ENCODE assay signal across 24 cellular contexts in the genomic region with DNA sequence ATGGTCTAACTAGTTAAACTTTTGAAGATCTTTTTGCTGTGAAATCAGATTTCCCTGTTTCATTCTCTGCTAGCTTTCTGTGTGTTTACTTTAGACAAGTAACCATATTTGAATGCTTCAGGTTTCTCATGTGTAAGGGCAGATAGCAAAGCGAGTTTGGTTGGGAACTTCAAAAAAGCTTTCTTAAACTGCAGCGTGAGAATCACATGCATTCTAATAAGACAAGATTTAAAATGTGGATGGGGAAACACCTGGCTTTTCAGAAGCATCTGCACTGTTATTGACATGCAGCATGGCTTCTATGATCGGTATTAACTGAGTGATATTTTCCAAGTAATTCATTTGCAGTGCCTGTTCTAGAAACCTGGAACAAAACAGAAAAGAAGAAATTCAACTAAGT.
A peak's percentile ranks its signal among the peaks of the same experiment; 100 is the strongest.
DNase-seq lines count a peak whose midpoint lies in the region; ATAC-seq and TF ChIP-seq lines count a peak whose summit lies in the region.
"Had no signal": no experiment of that assay in that cellular context is flagged by ENCODE, and none has a peak within 500 bp of the region (broad histone marks: within the 10 kb centered on the region; RNA-seq: fewer than 3 reads in every experiment).

No MANE protein-coding gene starts in this region.

- no peaks in the 10 kb centered on the region for H3K79me2 ChIP-seq in OCI-LY3 (ENCODE audit: low read length)

- H3K27me3 ChIP-seq in OCI-LY3 (ENCODE audit: low read depth, low read length) (no peaks in the 10 kb centered on the region), SJCRH30 (no peaks in the 10 kb centered on the region)
- H3K27me3 ChIP-seq: ascending aorta, gastrocnemius medialis, pancreas, thyroid gland had no signal

- H3K9me3 Mint-ChIP-seq in activated naive CD4-positive, alpha-beta T cell treated with anti-CD3 and anti-CD28 coated beads, Interleukin-2, amount 50 U/mL, for 72 hours = no peaks in the 10 kb centered on the region
- H3K9me3 Mint-ChIP-seq: activated CD4-positive, alpha-beta memory T cell treated with anti-CD3 and anti-CD28 coated beads for 36 hours; CD8-positive, alpha-beta T cell had no signal

- H3K4me1 ChIP-seq in OCI-LY3 (ENCODE audit: low read length) (peaks cover 37% of the 10 kb centered on the region), SJCRH30 (no peaks in the 10 kb centered on the region)
- H3K4me1 ChIP-seq: ascending aorta, gastrocnemius medialis, pancreas, thyroid gland had no signal

- no peak overlapping the region for H3K27ac Mint-ChIP-seq in activated naive CD4-positive, alpha-beta T cell treated with anti-CD3 and anti-CD28 coated beads, Interleukin-2, amount 50 U/mL, for 72 hours
- H3K27ac Mint-ChIP-seq: activated CD4-positive, alpha-beta memory T cell treated with anti-CD3 and anti-CD28 coated beads for 36 hours; CD8-positive, alpha-beta T cell; naive B cell had no signal

- no peaks in the 10 kb centered on the region for H3K36me3 Mint-ChIP-seq in activated naive CD4-positive, alpha-beta T cell treated with anti-CD3 and anti-CD28 coated beads, Interleukin-2, amount 50 U/mL, for 72 hours
- H3K36me3 Mint-ChIP-seq: activated CD4-positive, alpha-beta memory T cell treated with anti-CD3 and anti-CD28 coated beads for 36 hours; CD8-positive, alpha-beta T cell; naive B cell had no signal

- H3K27ac ChIP-seq in OCI-LY3 (ENCODE audit: low read length) = peak overlapping the region; percentile 76
- no peak overlapping the region for H3K27ac ChIP-seq in SJCRH30
- H3K27ac ChIP-seq: ascending aorta, gastrocnemius medialis, pancreas, thyroid gland had no signal

- peak overlapping the region; percentile 70 for H3K4me3 ChIP-seq in OCI-LY3 (ENCODE audit: low read length)
- H3K4me3 ChIP-seq in SJCRH30 = no peak overlapping the region
- H3K4me3 ChIP-seq: ascending aorta, gastrocnemius medialis, pancreas, thyroid gland had no signal

- H3K9me3 ChIP-seq in OCI-LY3 (ENCODE audit: insufficient read depth, low read length) (no peaks in the 10 kb centered on the region), SJCRH30 (replicated peaks) (no peaks in the 10 kb centered on the region)
- H3K9me3 ChIP-seq: ascending aorta, gastrocnemius medialis, pancreas, thyroid gland had no signal

- TF ChIP-seq CTCF in OCI-LY3 (IDR thresholded peaks at IDR 0.05; ENCODE audit: low read depth, low read length) = no peak

- DNase-seq in SJCRH30 (no peak), D341Med (ENCODE audit: low spot score) (no peak), NCI-H146 (lab: John Stamatoyannopoulos, UW) (no peak)
- no peak for DNase-seq in activated naive CD4-positive, alpha-beta T cell treated with anti-CD3 and anti-CD28 coated beads, Interleukin-2, amount 50 U/mL, for 72 hours (ENCODE audit: low spot score in 2 of 2)
- DNase-seq: activated CD4-positive, alpha-beta memory T cell treated with anti-CD3 and anti-CD28 coated beads for 36 hours; activated naive CD4-positive, alpha-beta T cell treated with anti-CD3 and anti-CD28 coated beads, Interleukin-2, amount 50 U/mL, for 16 hours; activated T-cell treated with anti-CD3 and anti-CD28 coated beads, Interleukin-2, amount 50 U/mL, for 1 hour; CD8-positive, alpha-beta T cell; DMS79 treated with DMSO at 0.1 percent for 48 hours; gastrocnemius medialis; H7; mammary epithelial cell; MM.1S; naive B cell; NCI-H1694 treated with DMSO at 0.1 percent for 48 hours; NCI-H82; pancreas; stimulated activated naive CD4-positive, alpha-beta T cell treated with Interleukin-2 at 50 U/mL for 16 hours; thyroid gland had no signal

- peak overlapping the region; percentile 84 for H3K4me2 ChIP-seq in OCI-LY3 (ENCODE audit: low read length)

- peak overlapping the region; percentile 11; the same call in 1 of the 2 replicates for H2AFZ ChIP-seq in OCI-LY3 (ENCODE audit: low read depth, low read length)

- H4K20me1 ChIP-seq in OCI-LY3 (ENCODE audit: insufficient read depth, low read length) = no peaks in the 10 kb centered on the region

- H3K36me3 ChIP-seq in OCI-LY3 (replicated peaks; ENCODE audit: low read depth, low read length) (no peaks in the 10 kb centered on the region), SJCRH30 (no peaks in the 10 kb centered on the region)
- H3K36me3 ChIP-seq: ascending aorta, gastrocnemius medialis, pancreas, thyroid gland had no signal

- ATAC-seq in GM18861 (IDR thresholded peaks at IDR 0.05; ENCODE audit: unreplicated experiment) (peak; percentile 38), GM21576 (IDR thresholded peaks at IDR 0.05; ENCODE audit: unreplicated experiment) (peak; percentile 54), HG03060 (IDR thresholded peaks at IDR 0.05; ENCODE audit: low read depth, unreplicated experiment) (peak; percentile 27)
- no peak for ATAC-seq in activated naive CD4-positive, alpha-beta T cell treated with anti-CD3 and anti-CD28 coated beads, Interleukin-2, amount 50 U/mL, for 72 hours
- ATAC-seq: CD8-positive, alpha-beta T cell; gastrocnemius medialis; pancreas had no signal

- peak overlapping the region; percentile 35 for H3K9ac ChIP-seq in OCI-LY3 (ENCODE audit: low read length)

Comparison
In these comparisons a context has a peak if more than half of its experiments do, and no peak if none do; other contexts are left out.
1. ATAC-seq: peak in GM18861 (single experiment), GM21576 (single experiment) and HG03060 (single experiment); none in activated naive CD4-positive, alpha-beta T cell treated with anti-CD3 and anti-CD28 coated beads, Interleukin-2, amount 50 U/mL, for 72 hours (0 of 2).